In the genomic region with DNA sequence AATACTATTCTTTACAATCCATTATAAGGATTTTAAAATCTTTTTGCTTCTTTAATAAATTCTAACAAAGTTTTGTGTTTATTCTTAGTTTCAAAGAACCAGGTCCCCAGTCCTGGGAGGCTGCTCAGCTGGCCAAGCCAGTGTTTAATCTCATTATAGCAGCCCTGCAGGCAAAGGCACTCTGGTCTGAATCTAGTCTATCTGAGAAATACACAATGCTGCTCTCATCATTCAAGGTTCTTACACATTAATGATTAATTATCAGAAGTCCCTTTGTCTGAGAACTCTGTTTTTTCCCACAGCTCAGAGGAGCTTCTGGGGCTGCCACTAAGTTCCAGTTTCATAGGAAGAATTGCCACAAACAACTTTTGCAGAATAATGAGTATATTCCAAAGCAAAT, we compare ENCODE assay signal across 14 cellular contexts. TPM values are rescaled to one million over a fixed set of nuclear protein-coding genes. Genes with fewer than 3 reads are reported as not detected.
DNase-seq lines count a peak whose midpoint lies in the region; ATAC-seq and TF ChIP-seq lines count a peak whose summit lies in the region.
"Had no signal": no experiment of that assay in that cellular context is flagged by ENCODE, and none has a peak within 500 bp of the region (broad histone marks: within the 10 kb centered on the region; RNA-seq: fewer than 3 reads in every experiment).

No MANE protein-coding gene starts in this region.

- TF ChIP-seq CTCF in GM20000 (IDR thresholded peaks at IDR 0.05; ENCODE audit: extremely low read depth, missing control alignments) = no peak
- no peak for TF ChIP-seq CTCF in body of pancreas (IDR thresholded peaks at IDR 0.05)

- H3K36me3 ChIP-seq in body of pancreas (replicated peaks in 1 of 2; ENCODE audit: insufficient read depth in 1 of 2, low read depth in 2 of 2) = peaks cover 0 to 2% of the 10 kb centered on the region in 2 donors

- peak overlapping the region in 1 of 4 donors; percentile 47 for H3K27ac ChIP-seq in body of pancreas
- H3K27ac ChIP-seq: SJSA1 had no signal

- no peaks in the 10 kb centered on the region for H3K9me3 ChIP-seq in body of pancreas
- H3K9me3 ChIP-seq: HAP-1, SJSA1 had no signal

- ATAC-seq in GM18517 (IDR thresholded peaks at IDR 0.05; ENCODE audit: unreplicated experiment) (peak; percentile 53), HG03095 (IDR thresholded peaks at IDR 0.05; ENCODE audit: unreplicated experiment) (peak; percentile 49), body of pancreas (peak; percentile 38), esophagus mucosa (no peak)

- DNase-seq in GM20000 (ENCODE audit: low spot score) = peak; percentile 34
- peak in 2 of 4 donors; percentile 34 to 51 for DNase-seq in body of pancreas
- no peak for DNase-seq in stimulated activated CD4-positive, alpha-beta T cell treated with anti-CD3 and anti-CD28 coated beads, Interleukin-4, amount 100 ng/mL, for 24 hours
- DNase-seq in germinal center (ENCODE audit: low spot score) = no peak
- no peak for DNase-seq in inferior parietal cortex (ENCODE audit: extremely low spot score)
- DNase-seq: glutamatergic neuron; NCI-H2081 treated with DMSO at 0.1 percent for 48 hours; NK-92 treated with Interleukin-12 subunit alpha and Interleukin-12 subunit beta, amount 100 ng/mL, for 24 hours; stimulated activated CD4-positive, alpha-beta T cell treated with anti-CD3 and anti-CD28 coated beads, Interleukin-4, amount 100 ng/mL, for 1 hour had no signal

- no peaks in the 10 kb centered on the region for H3K27me3 ChIP-seq in body of pancreas
- H3K27me3 ChIP-seq: SJSA1 had no signal

- no peak overlapping the region for H3K4me3 ChIP-seq in body of pancreas
- H3K4me3 ChIP-seq: HAP-1, SJSA1 had no signal

- peaks cover 24% of the 10 kb centered on the region for H3K4me1 ChIP-seq in body of pancreas
- H3K4me1 ChIP-seq: HAP-1 had no signal

- intact Hi-C loops in body of pancreas (cut with DNase I) = no loop called here

- TF ChIP-seq POLR2A in body of pancreas (IDR thresholded peaks at IDR 0.05) = no peak

RNA-seq across cellular contexts. Expression of gene KCTD18, which starts 27.7 kb away (rescaled TPM):
- total RNA-seq in body of pancreas = 10 to 100 TPM; 10.5 to 42.3 TPM
- total RNA-seq in esophagus mucosa = 10.8 TPM

RNA-seq across cellular contexts. Expression of gene SGO2, which starts 43.8 kb away (rescaled TPM):
- total RNA-seq in body of pancreas (1 to 10 TPM; 1.6 to 2.3 TPM), esophagus mucosa (6.3 TPM)
